ENCODE assay signal across 22 cellular contexts in the genomic region with DNA sequence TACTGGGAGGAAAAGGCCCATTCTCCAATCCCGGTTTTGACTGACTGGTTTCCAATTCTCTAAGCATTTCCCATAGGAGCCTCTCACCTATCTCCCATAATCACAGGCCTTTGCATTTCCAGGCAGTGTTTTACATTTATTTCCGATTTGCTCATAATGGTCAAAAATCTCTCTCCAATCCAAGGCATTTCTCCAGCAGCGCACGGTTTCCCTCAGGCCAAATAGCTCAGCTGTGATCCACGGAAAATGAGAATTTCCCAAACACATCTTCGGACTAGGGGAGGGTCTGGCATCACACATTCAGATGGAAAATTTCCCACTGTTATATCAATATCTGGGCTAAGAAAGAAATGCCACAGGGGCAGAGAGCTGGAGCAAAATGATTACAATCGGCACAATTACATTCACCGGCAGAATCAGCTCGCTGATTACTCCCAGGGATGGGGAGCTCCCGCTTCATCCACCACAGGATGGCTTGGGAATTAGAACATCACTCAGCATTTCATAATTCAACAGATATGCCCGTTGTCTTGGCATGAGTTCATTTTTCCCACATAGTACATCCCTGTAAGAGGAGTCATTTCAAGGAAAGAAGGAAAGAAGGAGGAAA. TPM values are rescaled to one million over a fixed set of nuclear protein-coding genes. Genes with fewer than 3 reads are reported as not detected.
A peak's percentile ranks its signal among the peaks of the same experiment; 100 is the strongest.
DNase-seq lines count a peak whose midpoint lies in the region; ATAC-seq and TF ChIP-seq lines count a peak whose summit lies in the region.
"Had no signal": no experiment of that assay in that cellular context is flagged by ENCODE, and none has a peak within 500 bp of the region (broad histone marks: within the 10 kb centered on the region; RNA-seq: fewer than 3 reads in every experiment).

No MANE protein-coding gene starts in this region.

- H3K4me3 ChIP-seq in heart right ventricle = no peak overlapping the region
- no peak overlapping the region for H3K4me3 ChIP-seq in skeletal muscle satellite cell (ENCODE audit: low read length)
- H3K4me3 ChIP-seq: BLaER1 treated with 17β-estradiol and CSF1 and Interleukin-3, amounts not matched to agents 10 nM and 100 nM; Peyer's patch; SJSA1 had no signal

- DNase-seq in Right ventricle myocardium inferior (ENCODE audit: missing footprints) (peak; percentile 11), heart right ventricle (no peak), amniotic epithelial cell (ENCODE audit: low read depth) (peak; percentile 83), GM13977 (ENCODE audit: low spot score) (no peak), D341Med (ENCODE audit: low spot score) (no peak), glomerular visceral epithelial cell (ENCODE audit: extremely low spot score) (no peak)
- DNase-seq: ACHN; Caco-2; CD4-positive, alpha-beta memory T cell; KBM-7; NCI-H1105; NCI-H2029 treated with DMSO at 0.1 percent for 48 hours; NCI-H345; Peyer's patch had no signal

- H3K27ac Mint-ChIP-seq in nephron = peak overlapping the region; percentile 65 to 87 (median 85)
- H3K27ac Mint-ChIP-seq: CD4-positive, alpha-beta memory T cell had no signal

- H3K4me2 ChIP-seq in skeletal muscle satellite cell (ENCODE audit: low read length) = peak overlapping the region; percentile 5

- H3K36me3 ChIP-seq in heart right ventricle (no peaks in the 10 kb centered on the region), skeletal muscle satellite cell (ENCODE audit: insufficient read depth, low read length) (no peaks in the 10 kb centered on the region)
- H3K36me3 ChIP-seq: BLaER1 treated with 17β-estradiol and CSF1 and Interleukin-3, amounts not matched to agents 10 nM and 100 nM; Peyer's patch; SJSA1 had no signal

- H3K4me1 ChIP-seq in heart right ventricle = peaks cover 0 to 10% (median 0%) of the 10 kb centered on the region in 9 donors
- H3K4me1 ChIP-seq in skeletal muscle satellite cell (ENCODE audit: control insufficient read depth, insufficient read depth, low read length) = peaks cover 36% of the 10 kb centered on the region
- H3K4me1 ChIP-seq: Peyer's patch, SJSA1 had no signal

- ATAC-seq in Right ventricle myocardium inferior (no peak), heart right ventricle (no peak)
- ATAC-seq: HCT116, HepG2 had no signal

- H3K4me1 Mint-ChIP-seq in nephron = peaks cover 54% of the 10 kb centered on the region
- H3K4me1 Mint-ChIP-seq: CD4-positive, alpha-beta memory T cell had no signal

- H3K9me3 ChIP-seq in heart right ventricle (no peaks in the 10 kb centered on the region), skeletal muscle satellite cell (replicated peaks; ENCODE audit: low read length) (no peaks in the 10 kb centered on the region)
- H3K9me3 ChIP-seq: BLaER1 treated with 17β-estradiol and CSF1 and Interleukin-3, amounts not matched to agents 10 nM and 100 nM; Caco-2; Peyer's patch; SJSA1 had no signal

- H3K27me3 ChIP-seq in heart right ventricle (peaks cover 0 to 18% (median 0%) of the 10 kb centered on the region in 7 donors), skeletal muscle satellite cell (ENCODE audit: control insufficient read depth, insufficient read depth, low read length) (peaks cover 30% of the 10 kb centered on the region)
- H3K27me3 ChIP-seq: BLaER1 treated with 17β-estradiol and CSF1 and Interleukin-3, amounts not matched to agents 10 nM and 100 nM; Peyer's patch had no signal

- H3K9me3 Mint-ChIP-seq in nephron = no peaks in the 10 kb centered on the region

- TF ChIP-seq CTCF in heart right ventricle (IDR thresholded peaks at IDR 0.05) (no peak), nephron (IDR thresholded peaks at IDR 0.05; ENCODE audit: unreplicated experiment in 3 of 3) (no peak), GM13977 (IDR thresholded peaks at IDR 0.05; ENCODE audit: extremely low read depth, insufficient read depth, missing control alignments) (no peak)

- H3K9ac ChIP-seq in skeletal muscle satellite cell (ENCODE audit: low read depth, low read length) = peak overlapping the region; percentile 41

- no peak overlapping the region for H3K4me3 Mint-ChIP-seq in nephron
- H3K4me3 Mint-ChIP-seq: CD4-positive, alpha-beta memory T cell had no signal

- WGBS in heart right ventricle, 2 donors = 81 to 85% methylated on average over 11 of the region's 11 CpGs

- peaks cover 8% of the 10 kb centered on the region for H3K27me3 Mint-ChIP-seq in nephron (ENCODE audit: low read depth)

- no peak overlapping the region for H3K27ac ChIP-seq in heart right ventricle
- H3K27ac ChIP-seq: 22Rv1, Peyer's patch, SJSA1 had no signal

- in situ Hi-C loops in GM13977 (cut with MboI; ENCODE audit: low pct_unique_long_range_greater_than_20kb, low sequenced_read_pairs, unreplicated experiment) = no loop called here

- H3K36me3 Mint-ChIP-seq in nephron (ENCODE audit: low read depth) = no peaks in the 10 kb centered on the region
- H3K36me3 Mint-ChIP-seq: CD4-positive, alpha-beta memory T cell had no signal

- intact Hi-C loops in Right ventricle myocardium inferior (cut with DNase I) (no loop called here), heart right ventricle (cut with DNase I) (no loop called here)

RNA-seq across cellular contexts. Expression of gene PIPOX, which starts 6.7 kb away (rescaled TPM):
- total RNA-seq in Right ventricle myocardium inferior (1.1 TPM), heart right ventricle (1 to 10 TPM in 3 of 10 donors, under 1 TPM in 5, not detected in 2; 0.32 to 4.1 (median 0.91) TPM)
- under 1 TPM; 0.12 to 0.22 TPM for polyA plus RNA-seq in heart right ventricle
- 0.22 and 0.76 TPM in 2 replicates for total RNA-seq in skeletal muscle satellite cell (2012; rRNA removed)

RNA-seq across cellular contexts. Expression of gene SEZ6, which starts 43.8 kb away (rescaled TPM):
- total RNA-seq in Right ventricle myocardium inferior (not detected), heart right ventricle (not detected)
- polyA plus RNA-seq in heart right ventricle = not detected
- total RNA-seq in skeletal muscle satellite cell (2012; rRNA removed) = under 0.01 TPM in 1 of 2 replicates, not detected in the other
- total RNA-seq: Caco-2; CD4-positive, alpha-beta memory T cell; HepG2; OCI-LY7; SJSA1 had no signal
- polyA plus RNA-seq: HepG2 had no signal

Comparison
In these comparisons a context has a peak if more than half of its experiments do, and no peak if none do; other contexts are left out.
1. DNase-seq: peak in Right ventricle myocardium inferior (single experiment) and amniotic epithelial cell (single experiment); none in heart right ventricle (0 of 2), GM13977 (single experiment), D341Med (single experiment) and glomerular visceral epithelial cell (single experiment).